15 cellular contexts compared by ENCODE assay signal in the genomic region with DNA sequence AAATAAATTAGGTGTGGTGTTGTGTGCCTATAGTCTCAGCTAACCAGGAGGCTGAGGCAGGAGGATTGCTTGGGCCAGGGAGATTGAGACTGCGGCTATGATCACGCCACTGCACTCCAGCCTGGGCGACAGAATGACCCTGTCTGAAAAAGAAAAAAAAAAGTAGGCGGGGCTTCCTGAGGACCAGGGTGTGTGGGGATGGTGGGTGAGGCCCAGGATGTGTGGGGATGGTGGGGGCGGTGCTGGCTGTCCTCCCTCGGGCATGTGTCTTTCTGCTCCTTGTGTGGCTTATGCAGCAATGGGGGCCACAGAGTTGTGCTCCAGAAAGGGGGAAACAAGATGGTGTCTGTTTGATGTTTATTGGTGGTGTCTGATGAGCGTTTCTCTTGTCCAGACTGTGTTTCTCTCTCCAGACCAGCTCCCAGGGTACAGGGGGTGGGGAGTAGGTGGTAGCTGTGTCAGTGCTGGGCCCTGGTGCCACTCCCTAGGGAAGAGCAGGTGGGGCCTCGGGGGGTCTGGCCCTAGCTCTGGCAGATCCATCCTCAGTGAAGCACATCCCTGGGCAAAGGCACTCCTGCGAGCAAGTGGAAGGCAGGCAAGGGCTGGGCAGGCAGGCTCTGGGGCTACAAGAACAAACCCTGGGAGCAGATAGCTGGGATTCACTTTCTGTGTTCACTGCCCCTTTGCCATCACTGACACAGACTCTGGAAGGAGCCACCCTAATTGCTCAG. TPM values are rescaled to one million over a fixed set of nuclear protein-coding genes. Genes with fewer than 3 reads are reported as not detected.
DNase-seq lines count a peak whose midpoint lies in the region; ATAC-seq and TF ChIP-seq lines count a peak whose summit lies in the region.
"Had no signal": no experiment of that assay in that cellular context is flagged by ENCODE, and none has a peak within 500 bp of the region (broad histone marks: within the 10 kb centered on the region; RNA-seq: fewer than 3 reads in every experiment).

No MANE protein-coding gene starts in this region.

- peaks cover 6 to 22% of the 10 kb centered on the region in 2 donors for H3K36me3 Mint-ChIP-seq in activated naive CD4-positive, alpha-beta T cell treated with anti-CD3 and anti-CD28 coated beads, Interleukin-2, amount 50 U/mL, for 72 hours

- intact Hi-C loops in vagina (cut with DNase I), result no loop called here
- intact Hi-C loops in left lung (cut with DNase I), result no loop called here

- TF ChIP-seq POLR2A in vagina (IDR thresholded peaks at IDR 0.05), result no peak

- H3K4me3 ChIP-seq in vagina, result no peak overlapping the region
- no peak overlapping the region for H3K4me3 ChIP-seq in left lung
- H3K4me3 ChIP-seq: cardiac muscle cell, psoas muscle, thoracic aorta had no signal

- peak overlapping the region; percentile 23 to 74 for H3K27ac Mint-ChIP-seq in activated naive CD4-positive, alpha-beta T cell treated with anti-CD3 and anti-CD28 coated beads, Interleukin-2, amount 50 U/mL, for 72 hours

- H3K27ac ChIP-seq in caudate nucleus (ENCODE audit: low read depth, low read length) (peak overlapping the region; percentile 21), vagina (peak overlapping the region; percentile 10), left lung (no peak overlapping the region)
- H3K27ac ChIP-seq: cardiac muscle cell, psoas muscle had no signal

- H3K4me1 ChIP-seq in vagina, result peaks cover 62% of the 10 kb centered on the region
- H3K4me1 ChIP-seq in left lung, result peaks cover 7 to 10% of the 10 kb centered on the region in 2 donors

- H3K27me3 ChIP-seq in vagina (no peaks in the 10 kb centered on the region), left lung (no peaks in the 10 kb centered on the region)
- H3K27me3 ChIP-seq: cardiac muscle cell had no signal

- no peaks in the 10 kb centered on the region for H3K9me3 Mint-ChIP-seq in activated naive CD4-positive, alpha-beta T cell treated with anti-CD3 and anti-CD28 coated beads, Interleukin-2, amount 50 U/mL, for 72 hours

- TF ChIP-seq CTCF in vagina (IDR thresholded peaks at IDR 0.05) (no peak), left lung (IDR thresholded peaks at IDR 0.05) (no peak)

- no peak for DNase-seq in activated naive CD4-positive, alpha-beta T cell treated with anti-CD3 and anti-CD28 coated beads, Interleukin-2, amount 50 U/mL, for 72 hours (ENCODE audit: low spot score in 2 of 2)
- DNase-seq in activated naive CD4-positive, alpha-beta T cell treated with Interleukin-2 at 50 U/mL for 16 hours, result no peak
- DNase-seq in RPMI8226 (peak; percentile 2), caudate nucleus (lab: John Stamatoyannopoulos, UW) (no peak), vagina (ENCODE audit: extremely low spot score in 2 of 2) (no peak), left lung (no peak), DMS53 (lab: John Stamatoyannopoulos, UW) (no peak)
- DNase-seq: activated CD4-positive, alpha-beta T cell treated with anti-CD3 and anti-CD28 coated beads for 1 hour; DMS79 had no signal

- ATAC-seq in activated naive CD4-positive, alpha-beta T cell treated with anti-CD3 and anti-CD28 coated beads, Interleukin-2, amount 50 U/mL, for 72 hours, result no peak
- ATAC-seq in GM19452 (IDR thresholded peaks at IDR 0.05; ENCODE audit: unreplicated experiment), result no peak
- ATAC-seq in left lung, result no peak

- H3K9me3 ChIP-seq in vagina (no peaks in the 10 kb centered on the region), left lung (no peaks in the 10 kb centered on the region)
- H3K9me3 ChIP-seq: psoas muscle, thoracic aorta had no signal

- peaks cover 0 to 23% of the 10 kb centered on the region in 2 donors for H3K36me3 ChIP-seq in vagina
- H3K36me3 ChIP-seq in left lung, result peaks cover 0 to 61% of the 10 kb centered on the region in 2 donors

RNA-seq across cellular contexts. Expression of a gene that starts 2.3 kb away (rescaled TPM):
- 10 to 100 TPM; 15.7 to 32.5 TPM for total RNA-seq in activated naive CD4-positive, alpha-beta T cell treated with anti-CD3 and anti-CD28 coated beads, Interleukin-2, amount 50 U/mL, for 72 hours
- total RNA-seq in vagina (33.4 TPM), left lung (10 to 100 TPM; 27.5 to 37.2 TPM)

RNA-seq across cellular contexts. Expression of a gene that starts 5.0 kb away (rescaled TPM):
- total RNA-seq in activated naive CD4-positive, alpha-beta T cell treated with anti-CD3 and anti-CD28 coated beads, Interleukin-2, amount 50 U/mL, for 72 hours, result 100 to 1,000 TPM; 156 to 215 TPM
- total RNA-seq in vagina (45.2 TPM), left lung (10 to 100 TPM; 59.7 to 76.8 TPM)

RNA-seq across cellular contexts. Expression of a gene that starts 10.0 kb away (rescaled TPM):
- 1 to 10 TPM; 1.8 to 3.8 TPM for total RNA-seq in activated naive CD4-positive, alpha-beta T cell treated with anti-CD3 and anti-CD28 coated beads, Interleukin-2, amount 50 U/mL, for 72 hours
- 3.2 TPM for total RNA-seq in vagina
- under 1 TPM in 1 of 2 donors, not detected in 1; 0.50 TPM for total RNA-seq in left lung

RNA-seq across cellular contexts. Expression of a gene that starts 26.8 kb away (rescaled TPM):
- total RNA-seq in activated naive CD4-positive, alpha-beta T cell treated with anti-CD3 and anti-CD28 coated beads, Interleukin-2, amount 50 U/mL, for 72 hours, result 10 to 100 TPM; 37.2 to 64.0 TPM
- total RNA-seq in vagina, result 43.2 TPM
- 100 to 1,000 TPM in 1 of 2 donors, 10 to 100 TPM in 1; 99.2 to 121 TPM for total RNA-seq in left lung

RNA-seq across cellular contexts. Expression of a gene that starts 38.7 kb away (rescaled TPM):
- total RNA-seq in activated naive CD4-positive, alpha-beta T cell treated with anti-CD3 and anti-CD28 coated beads, Interleukin-2, amount 50 U/mL, for 72 hours, result under 1 TPM; 0.19 to 0.23 TPM
- total RNA-seq in vagina, result not detected
- under 1 TPM in 1 of 2 donors, not detected in 1; 0.60 TPM for total RNA-seq in left lung
- total RNA-seq: cardiac muscle cell, endothelial cell of umbilical vein, mucosa of gallbladder, thoracic aorta had no signal

Comparison
In these comparisons a context has a peak if more than half of its experiments do, and no peak if none do; other contexts are left out.
1. H3K27ac ChIP-seq: peak in caudate nucleus (single experiment) and vagina (single experiment); none in left lung (0 of 2).